In the genomic region with DNA sequence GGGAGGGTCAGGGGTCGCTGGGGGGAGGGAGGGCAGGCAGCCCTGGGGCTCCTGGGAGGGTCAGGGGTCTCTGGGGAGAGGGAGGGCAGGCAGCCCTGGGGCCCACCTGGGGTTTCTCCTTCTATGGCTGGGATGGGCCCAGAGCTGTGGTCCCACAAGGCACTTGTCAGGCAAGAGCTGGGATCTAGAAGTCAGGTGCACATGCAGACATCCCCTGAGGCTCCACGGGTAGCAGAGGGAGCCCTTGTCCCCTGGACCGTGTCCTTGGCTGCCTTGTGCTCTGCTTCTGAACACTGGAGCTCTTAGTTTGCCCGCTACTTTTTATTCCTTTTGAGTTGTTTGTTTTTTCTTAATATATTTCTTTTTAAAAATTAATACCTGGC, we compare ENCODE assay signal across 12 cellular contexts. TPM values are rescaled to one million over a fixed set of nuclear protein-coding genes. Genes with fewer than 3 reads are reported as not detected.
A peak's percentile ranks its signal among the peaks of the same experiment; 100 is the strongest.
DNase-seq lines count a peak whose midpoint lies in the region; ATAC-seq, FAIRE-seq and TF ChIP-seq lines count a peak whose summit lies in the region.
"Had no signal": no experiment of that assay in that cellular context is flagged by ENCODE, and none has a peak within 500 bp of the region (broad histone marks: within the 10 kb centered on the region; RNA-seq: fewer than 3 reads in every experiment).

No MANE protein-coding gene starts in this region.

- no peaks in the 10 kb centered on the region for H3K4me1 ChIP-seq in endodermal cell (ENCODE audit: control insufficient read depth, insufficient read depth, low read length)
- peaks cover 25% of the 10 kb centered on the region for H3K4me1 ChIP-seq in neuron (ENCODE audit: insufficient read depth, low read length)

- no peak for ATAC-seq in GM19455 (IDR thresholded peaks at IDR 0.05; ENCODE audit: unreplicated experiment)
- ATAC-seq: Right ventricle myocardium inferior had no signal

- no peak for TF ChIP-seq CTCF in endodermal cell (conservative IDR thresholded peaks at IDR 0.05)

- H3K9me3 Mint-ChIP-seq in endodermal cell = no peaks in the 10 kb centered on the region
- H3K9me3 Mint-ChIP-seq: activated CD4-positive, alpha-beta memory T cell treated with anti-CD3 and anti-CD28 coated beads for 36 hours had no signal

- DNase-seq in DMS79 (lab: John Stamatoyannopoulos, UW) (peak; percentile 9), NAMALWA (ENCODE audit: low spot score) (peak; percentile 90), endodermal cell (peak; percentile 66), SIG-M5 (lab: John Stamatoyannopoulos, UW) (no peak), frontal cortex (ENCODE audit: low spot score in 2 of 2) (no peak), NCI-H128 (lab: John Stamatoyannopoulos, UW; ENCODE audit: unreplicated experiment) (no peak)
- DNase-seq: foreskin melanocyte had no signal

- peaks cover 25% of the 10 kb centered on the region for H3K27me3 Mint-ChIP-seq in endodermal cell (ENCODE audit: insufficient read depth)

- H3K36me3 ChIP-seq in endodermal cell (ENCODE audit: control insufficient read depth, insufficient read depth, low read length) (peaks cover 22% of the 10 kb centered on the region), neuron (ENCODE audit: insufficient read depth, low read length) (peaks cover 29% of the 10 kb centered on the region)
- H3K36me3 ChIP-seq: upper lobe of left lung had no signal

- H3K4me3 ChIP-seq in endodermal cell (ENCODE audit: low read length) (peak overlapping the region; percentile 84), neuron (ENCODE audit: low read length) (peak overlapping the region; percentile 73)

- H3K9me3 ChIP-seq in endodermal cell (ENCODE audit: control insufficient read depth, low read length) (no peaks in the 10 kb centered on the region), neuron (ENCODE audit: low read length) (no peaks in the 10 kb centered on the region)
- H3K9me3 ChIP-seq: upper lobe of left lung had no signal

- FAIRE-seq in frontal cortex (lab: Jason Lieb, UNC) = no peak

- no peak overlapping the region for H2AFZ ChIP-seq in neuron (ENCODE audit: low read depth, low read length)

- no peak overlapping the region for H3K9ac ChIP-seq in endodermal cell (ENCODE audit: extremely low read depth, low read length, poor library complexity, severe bottlenecking)

- peaks cover 14% of the 10 kb centered on the region for H3K4me1 Mint-ChIP-seq in endodermal cell

- H3K4me3 Mint-ChIP-seq in endodermal cell = peak overlapping the region; percentile 79
- H3K4me3 Mint-ChIP-seq: activated CD4-positive, alpha-beta memory T cell treated with anti-CD3 and anti-CD28 coated beads for 36 hours had no signal

- H3K27me3 ChIP-seq in endodermal cell (ENCODE audit: control insufficient read depth, insufficient read depth, low read length, poor library complexity, severe bottlenecking) = no peaks in the 10 kb centered on the region
- no peaks in the 10 kb centered on the region for H3K27me3 ChIP-seq in neuron (ENCODE audit: insufficient read depth, low read length)

- no peak overlapping the region for H3K27ac Mint-ChIP-seq in endodermal cell
- H3K27ac Mint-ChIP-seq: activated CD4-positive, alpha-beta memory T cell treated with anti-CD3 and anti-CD28 coated beads for 36 hours had no signal

- peak overlapping the region; percentile 93 for H3K27ac ChIP-seq in endodermal cell (ENCODE audit: low read depth, low read length)
- H3K27ac ChIP-seq: upper lobe of left lung had no signal

- WGBS in endodermal cell (ENCODE audit: insufficient coverage in 1 of 2, insufficient read length in 1 of 2), 2 experiments = 0 to 15% methylated on average over 2 to 3 of the region's 4 CpGs

- peaks cover 15% of the 10 kb centered on the region for H3K36me3 Mint-ChIP-seq in endodermal cell (ENCODE audit: low read depth)
- H3K36me3 Mint-ChIP-seq: activated CD4-positive, alpha-beta memory T cell treated with anti-CD3 and anti-CD28 coated beads for 36 hours had no signal

RNA-seq across cellular contexts. Expression of a gene that starts 1.8 kb away (rescaled TPM):
- 100 to 1,000 TPM; 109 to 140 TPM for total RNA-seq in endodermal cell
- polyA plus RNA-seq in endodermal cell (2013, experiment 1 of 2) = 466 TPM
- 448 TPM for polyA plus RNA-seq in endodermal cell (2013, experiment 2 of 2)
- 3,334 TPM for total RNA-seq in frontal cortex

RNA-seq across cellular contexts. Expression of a gene that starts 6.3 kb away (rescaled TPM):
- total RNA-seq in endodermal cell (1 to 10 TPM; 3.4 to 4.8 TPM), frontal cortex (3.3 TPM)
- 2.7 TPM for polyA plus RNA-seq in endodermal cell (2013, experiment 1 of 2)
- 2.9 TPM for polyA plus RNA-seq in endodermal cell (2013, experiment 2 of 2)

RNA-seq across cellular contexts. Expression of a gene that starts 23.6 kb away (rescaled TPM):
- 10 to 100 TPM; 74.9 to 81.2 TPM for total RNA-seq in endodermal cell
- 53.8 TPM for polyA plus RNA-seq in endodermal cell (2013, experiment 1 of 2)
- polyA plus RNA-seq in endodermal cell (2013, experiment 2 of 2) = 53.3 TPM
- total RNA-seq in frontal cortex = 51.8 TPM

RNA-seq across cellular contexts. Expression of a gene that starts 51.5 kb away (rescaled TPM):
- total RNA-seq in endodermal cell = 100 to 1,000 TPM; 172 to 176 TPM
- polyA plus RNA-seq in endodermal cell (2013, experiment 1 of 2) = 131 TPM
- polyA plus RNA-seq in endodermal cell (2013, experiment 2 of 2) = 130 TPM
- total RNA-seq in frontal cortex = 177 TPM

Comparison
In these comparisons a context has a peak if more than half of its experiments do, and no peak if none do; other contexts are left out.
1. DNase-seq: peak in DMS79 (single experiment), NAMALWA (single experiment) and endodermal cell (single experiment); none in SIG-M5 (single experiment), frontal cortex (0 of 2) and NCI-H128 (single experiment).
2. RNA of a gene that starts 1.8 kb away (total RNA-seq): 3,334 TPM in frontal cortex (single experiment); 109 to 140 TPM in endodermal cell; every median in the first group is over 10 times any median in the second.